Comparison of ENCODE assay signal across 8 cellular contexts in genomic region chr3:123067689-123068226, GRCh38. TPM values are rescaled to one million over a fixed set of nuclear protein-coding genes. Genes with fewer than 3 reads are reported as not detected.
DNase-seq lines count a peak whose midpoint lies in the region; ATAC-seq and TF ChIP-seq lines count a peak whose summit lies in the region.

No MANE protein-coding gene starts in this region.

- peaks cover 35% of the 10 kb centered on the region for H3K4me1 Mint-ChIP-seq in activated naive CD4-positive, alpha-beta T cell treated with anti-CD3 and anti-CD28 coated beads for 36 hours (ENCODE audit: low read depth)
- H3K4me1 Mint-ChIP-seq in activated CD4-positive, alpha-beta memory T cell treated with anti-CD3 and anti-CD28 coated beads, Interleukin-2, amount 10 ng/mL, durations not matched to agents 7 days and 5 days, result peaks cover 40% of the 10 kb centered on the region
- peaks cover 42% of the 10 kb centered on the region for H3K4me1 Mint-ChIP-seq in stimulated activated effector memory CD8-positive, alpha-beta T cell treated with anti-CD3 and anti-CD28 coated beads, Interleukin-12 subunit alpha, Interleukin-12 subunit beta, amount 100 ng/mL, for 72 hours

- peak overlapping the region; percentile 40 for H3K27ac Mint-ChIP-seq in activated naive CD4-positive, alpha-beta T cell treated with anti-CD3 and anti-CD28 coated beads for 36 hours
- no peak overlapping the region for H3K27ac Mint-ChIP-seq in activated CD4-positive, alpha-beta memory T cell treated with anti-CD3 and anti-CD28 coated beads, Interleukin-2, amount 10 ng/mL, durations not matched to agents 7 days and 5 days
- H3K27ac Mint-ChIP-seq in stimulated activated effector memory CD8-positive, alpha-beta T cell treated with anti-CD3 and anti-CD28 coated beads, Interleukin-12 subunit alpha, Interleukin-12 subunit beta, amount 100 ng/mL, for 72 hours, result peak overlapping the region; percentile 54

- no peaks in the 10 kb centered on the region for H3K9me3 ChIP-seq in hepatocyte (ENCODE audit: low read depth)

- no peaks in the 10 kb centered on the region for H3K27me3 ChIP-seq in hepatocyte

- ATAC-seq in HG03139 (IDR thresholded peaks at IDR 0.05; ENCODE audit: unreplicated experiment) (peak; percentile 24), GM21737 (IDR thresholded peaks at IDR 0.05; ENCODE audit: unreplicated experiment) (no peak)
- peak; percentile 53 for ATAC-seq in stimulated activated effector memory CD8-positive, alpha-beta T cell treated with anti-CD3 and anti-CD28 coated beads, Interleukin-12 subunit alpha, Interleukin-12 subunit beta, amount 100 ng/mL, for 72 hours

- H3K27me3 Mint-ChIP-seq in activated naive CD4-positive, alpha-beta T cell treated with anti-CD3 and anti-CD28 coated beads for 36 hours (ENCODE audit: low read depth), result no peaks in the 10 kb centered on the region
- H3K27me3 Mint-ChIP-seq in activated CD4-positive, alpha-beta memory T cell treated with anti-CD3 and anti-CD28 coated beads, Interleukin-2, amount 10 ng/mL, durations not matched to agents 7 days and 5 days, result peaks cover 10% of the 10 kb centered on the region

- H3K36me3 Mint-ChIP-seq in activated naive CD4-positive, alpha-beta T cell treated with anti-CD3 and anti-CD28 coated beads for 36 hours (ENCODE audit: low read depth), result peaks cover 4% of the 10 kb centered on the region
- no peaks in the 10 kb centered on the region for H3K36me3 Mint-ChIP-seq in activated CD4-positive, alpha-beta memory T cell treated with anti-CD3 and anti-CD28 coated beads, Interleukin-2, amount 10 ng/mL, durations not matched to agents 7 days and 5 days (ENCODE audit: low read depth)
- H3K36me3 Mint-ChIP-seq in stimulated activated effector memory CD8-positive, alpha-beta T cell treated with anti-CD3 and anti-CD28 coated beads, Interleukin-12 subunit alpha, Interleukin-12 subunit beta, amount 100 ng/mL, for 72 hours, result no peaks in the 10 kb centered on the region

- H3K4me2 ChIP-seq in hepatocyte, result peak overlapping the region; percentile 82

- peak overlapping the region; percentile 89 for H3K4me3 ChIP-seq in hepatocyte

- peak overlapping the region; percentile 63 for H2AFZ ChIP-seq in hepatocyte

- peaks cover 37% of the 10 kb centered on the region for H3K4me1 ChIP-seq in hepatocyte (ENCODE audit: insufficient read depth)

- H4K20me1 ChIP-seq in hepatocyte (ENCODE audit: insufficient read depth, poor library complexity, severe bottlenecking), result peaks cover 35% of the 10 kb centered on the region

- no peaks in the 10 kb centered on the region for H3K9me2 ChIP-seq in hepatocyte (replicated peaks; ENCODE audit: insufficient read depth)

- no peaks in the 10 kb centered on the region for H3K9me3 Mint-ChIP-seq in activated naive CD4-positive, alpha-beta T cell treated with anti-CD3 and anti-CD28 coated beads for 36 hours
- no peaks in the 10 kb centered on the region for H3K9me3 Mint-ChIP-seq in activated CD4-positive, alpha-beta memory T cell treated with anti-CD3 and anti-CD28 coated beads, Interleukin-2, amount 10 ng/mL, durations not matched to agents 7 days and 5 days
- H3K9me3 Mint-ChIP-seq in stimulated activated effector memory CD8-positive, alpha-beta T cell treated with anti-CD3 and anti-CD28 coated beads, Interleukin-12 subunit alpha, Interleukin-12 subunit beta, amount 100 ng/mL, for 72 hours, result no peaks in the 10 kb centered on the region

- DNase-seq in activated naive CD4-positive, alpha-beta T cell treated with anti-CD3 and anti-CD28 coated beads for 36 hours, result peak; percentile 38
- no peak for DNase-seq in activated naive CD4-positive, alpha-beta T cell treated with anti-CD3 and anti-CD28 coated beads, Interleukin-2, amount 50 U/mL, for 16 hours
- DNase-seq in activated CD4-positive, alpha-beta memory T cell treated with anti-CD3 and anti-CD28 coated beads, Interleukin-2, amount 10 ng/mL, durations not matched to agents 7 days and 5 days, result no peak
- DNase-seq in hepatocyte (ENCODE audit: low spot score) (no peak), activated gamma-delta T cell (lab: John Stamatoyannopoulos, UW) (no peak)
- DNase-seq in stimulated activated effector memory CD8-positive, alpha-beta T cell treated with anti-CD3 and anti-CD28 coated beads, Interleukin-12 subunit alpha, Interleukin-12 subunit beta, amount 100 ng/mL, for 72 hours (ENCODE audit: low spot score in 2 of 2), result no peak

- CTCF ChIA-PET in activated naive CD4-positive, alpha-beta T cell treated with anti-CD3 and anti-CD28 coated beads for 36 hours (lab: Charles Lee), result interaction anchor here (0.8 to 1.2 kb wide), 3 partner anchors 38 to 125 kb away, joined by 3 to 6 read pairs (median 3); partner anchors contain the start of gene SEMA5B
- CTCF ChIA-PET in activated CD4-positive, alpha-beta memory T cell treated with anti-CD3 and anti-CD28 coated beads, Interleukin-2, amount 10 ng/mL, durations not matched to agents 7 days and 5 days (lab: Charles Lee), result interaction anchor here (0.6 to 0.9 kb wide), 2 partner anchors 125 to 295 kb away, joined by 3 to 5 read pairs; no protein-coding TSS in a partner anchor

- 5% methylated on average over 18 of the region's 18 CpGs for WGBS in hepatocyte (ENCODE audit: low lambda C conversion rate, missing lambda C conversion rate)

- no peaks in the 10 kb centered on the region for H3K36me3 ChIP-seq in hepatocyte (replicated peaks; ENCODE audit: insufficient read depth, low read depth)

- intact Hi-C loops in activated naive CD4-positive, alpha-beta T cell treated with anti-CD3 and anti-CD28 coated beads for 36 hours (cut with micrococcal nuclease), result loop anchor here (1.0 to 5.0 kb wide), 3 partner anchors 134 to 685 kb away; partner anchors contain the start of genes FAM162A, HACD2, MIX23 and SEC22A

- H3K79me2 ChIP-seq in hepatocyte, result peaks cover 57% of the 10 kb centered on the region

- no peak for TF ChIP-seq CTCF in hepatocyte (IDR thresholded peaks at IDR 0.05; ENCODE audit: poor library complexity)

- POLR2A ChIA-PET in activated CD4-positive, alpha-beta memory T cell treated with anti-CD3 and anti-CD28 coated beads, Interleukin-2, amount 10 ng/mL, durations not matched to agents 7 days and 5 days (lab: Charles Lee), result interaction anchor here (1.0 to 1.5 kb wide), 5 partner anchors 9 to 134 kb away, joined by 3 to 6 read pairs (median 3); partner anchors contain the start of gene SEC22A

- H3K27ac ChIP-seq in hepatocyte, result peak overlapping the region; percentile 72

- peak overlapping the region; percentile 81 for H3K4me3 Mint-ChIP-seq in activated naive CD4-positive, alpha-beta T cell treated with anti-CD3 and anti-CD28 coated beads for 36 hours
- peak overlapping the region; percentile 64 for H3K4me3 Mint-ChIP-seq in activated CD4-positive, alpha-beta memory T cell treated with anti-CD3 and anti-CD28 coated beads, Interleukin-2, amount 10 ng/mL, durations not matched to agents 7 days and 5 days
- peak overlapping the region; percentile 79 for H3K4me3 Mint-ChIP-seq in stimulated activated effector memory CD8-positive, alpha-beta T cell treated with anti-CD3 and anti-CD28 coated beads, Interleukin-12 subunit alpha, Interleukin-12 subunit beta, amount 100 ng/mL, for 72 hours

RNA-seq across cellular contexts. Expression of gene PDIA5, which starts 0.9 kb away (rescaled TPM):
- total RNA-seq in activated naive CD4-positive, alpha-beta T cell treated with anti-CD3 and anti-CD28 coated beads for 36 hours, result 10 to 100 TPM; 20.7 to 21.2 TPM
- total RNA-seq in activated CD4-positive, alpha-beta memory T cell treated with anti-CD3 and anti-CD28 coated beads, Interleukin-2, amount 10 ng/mL, durations not matched to agents 7 days and 5 days, result 10 to 100 TPM; 10.1 to 13.5 TPM
- 71.8 and 82.0 TPM in 2 replicates for total RNA-seq in hepatocyte
- 88.4 and 97.3 TPM in 2 replicates for polyA plus RNA-seq in hepatocyte

RNA-seq across cellular contexts. Expression of gene SEMA5B, which starts 40.2 kb away (rescaled TPM):
- not detected for total RNA-seq in activated naive CD4-positive, alpha-beta T cell treated with anti-CD3 and anti-CD28 coated beads for 36 hours
- under 1 TPM in 1 of 2 experiments, not detected in 1; 0.30 TPM for total RNA-seq in activated CD4-positive, alpha-beta memory T cell treated with anti-CD3 and anti-CD28 coated beads, Interleukin-2, amount 10 ng/mL, durations not matched to agents 7 days and 5 days
- 0.88 and 1.4 TPM in 2 replicates for total RNA-seq in hepatocyte
- 1.8 and 4.2 TPM in 2 replicates for polyA plus RNA-seq in hepatocyte
